27 cellular contexts compared by ENCODE assay signal in genomic region chr2:163548970-163549369, GRCh38.
"Had no signal": no experiment of that assay in that cellular context is flagged by ENCODE, and none has a peak within 500 bp of the region (broad histone marks: within the 10 kb centered on the region; RNA-seq: fewer than 3 reads in every experiment).

No MANE protein-coding gene starts in this region.

- H3K27ac ChIP-seq: stomach, suprapubic skin, testis, thoracic aorta, thyroid gland, tibial artery, tibial nerve, transverse colon, upper lobe of left lung, upper lobe of right lung, uterus, vagina had no signal

- H3K36me3 ChIP-seq: stomach, suprapubic skin, thoracic aorta, thyroid gland, tibial artery, tibial nerve, transverse colon, upper lobe of left lung, upper lobe of right lung, uterus, vagina had no signal

- H3K4me1 ChIP-seq: stomach, suprapubic skin, testis, thyroid gland, transverse colon, upper lobe of left lung, upper lobe of right lung, uterus, vagina had no signal

- H3K27me3 ChIP-seq: stomach, suprapubic skin, testis, thyroid gland, tibial artery, tibial nerve, transverse colon, upper lobe of left lung, upper lobe of right lung, uterus, vagina had no signal

- H3K4me3 ChIP-seq: stomach, suprapubic skin, testis, thoracic aorta, thyroid gland, tibial artery, tibial nerve, transverse colon, upper lobe of left lung, upper lobe of right lung, uterus, vagina had no signal

- DNase-seq: stimulated activated CD4-positive, alpha-beta T cell treated with anti-CD3 and anti-CD28 coated beads, Interleukin-2, amount 100 ng/mL, for 48 hours; stimulated activated CD4-positive, alpha-beta T cell treated with anti-CD3 and anti-CD28 coated beads, Interleukin-4, amount 100 ng/mL, for 1 hour; stimulated activated CD4-positive, alpha-beta T cell treated with anti-CD3 and anti-CD28 coated beads, Interleukin-4, amount 100 ng/mL, for 24 hours; stimulated activated CD4-positive, alpha-beta T cell treated with anti-CD3 and anti-CD28 coated beads, Interleukin-4, amount 100 ng/mL, for 4 hours; stimulated activated CD8-positive, alpha-beta memory T cell treated with anti-CD3 and anti-CD28 coated beads, Interleukin-4, amount 100 ng/mL, for 48 hours; stimulated activated naive B cell treated with anti-CD40 and anti-IgM and Interleukin-4, amounts not matched to agents 10 μg/mL and 1 μg/mL and 100 μg/mL, for 72 hours; stimulated activated naive CD4-positive, alpha-beta T cell; stimulated activated naive CD4-positive, alpha-beta T cell treated with Interleukin-2 at 50 U/mL for 16 hours; stimulated activated naive CD8-positive, alpha-beta T cell treated with anti-CD3 and anti-CD28 coated beads, Interleukin-15, amount 100 ng/mL, for 72 hours; stimulated activated naive CD8-positive, alpha-beta T cell treated with anti-CD3 and anti-CD28 coated beads, Interleukin-15, Interleukin-2, amounts not matched to agents 100 U/mL and 50 U/mL, for 24 hours; stomach; substantia nigra; testis; thyroid gland; tibial artery; transverse colon; trophoblast cell; upper lobe of left lung; upper lobe of right lung; uterus had no signal

- FAIRE-seq: urothelium cell line had no signal

- H3K9me3 ChIP-seq: stomach, suprapubic skin, testis, thoracic aorta, thyroid gland, tibial artery, transverse colon, upper lobe of left lung, upper lobe of right lung, uterus, vagina had no signal

- ATAC-seq: stimulated activated effector memory CD8-positive, alpha-beta T cell treated with anti-CD3 and anti-CD28 coated beads, Interleukin-12 subunit alpha, Interleukin-12 subunit beta, amount 100 ng/mL, for 72 hours; stimulated activated memory B cell treated with anti-CD40 and anti-IgM and Interleukin-4, amounts not matched to agents 10 μg/mL and 1 μg/mL and 100 μg/mL, for 72 hours; stimulated activated naive B cell treated with anti-CD40 and anti-IgM and Interleukin-4, amounts not matched to agents 10 μg/mL and 1 μg/mL and 100 μg/mL, for 72 hours; stimulated activated naive CD8-positive, alpha-beta T cell treated with anti-CD3 and anti-CD28 coated beads, Interleukin-15, amount 100 ng/mL, for 72 hours; stimulated activated naive CD8-positive, alpha-beta T cell treated with anti-CD3 and anti-CD28 coated beads, Interleukin-15, Interleukin-2, amounts not matched to agents 100 U/mL and 50 U/mL, for 24 hours; upper lobe of right lung had no signal
